In the genomic region with DNA sequence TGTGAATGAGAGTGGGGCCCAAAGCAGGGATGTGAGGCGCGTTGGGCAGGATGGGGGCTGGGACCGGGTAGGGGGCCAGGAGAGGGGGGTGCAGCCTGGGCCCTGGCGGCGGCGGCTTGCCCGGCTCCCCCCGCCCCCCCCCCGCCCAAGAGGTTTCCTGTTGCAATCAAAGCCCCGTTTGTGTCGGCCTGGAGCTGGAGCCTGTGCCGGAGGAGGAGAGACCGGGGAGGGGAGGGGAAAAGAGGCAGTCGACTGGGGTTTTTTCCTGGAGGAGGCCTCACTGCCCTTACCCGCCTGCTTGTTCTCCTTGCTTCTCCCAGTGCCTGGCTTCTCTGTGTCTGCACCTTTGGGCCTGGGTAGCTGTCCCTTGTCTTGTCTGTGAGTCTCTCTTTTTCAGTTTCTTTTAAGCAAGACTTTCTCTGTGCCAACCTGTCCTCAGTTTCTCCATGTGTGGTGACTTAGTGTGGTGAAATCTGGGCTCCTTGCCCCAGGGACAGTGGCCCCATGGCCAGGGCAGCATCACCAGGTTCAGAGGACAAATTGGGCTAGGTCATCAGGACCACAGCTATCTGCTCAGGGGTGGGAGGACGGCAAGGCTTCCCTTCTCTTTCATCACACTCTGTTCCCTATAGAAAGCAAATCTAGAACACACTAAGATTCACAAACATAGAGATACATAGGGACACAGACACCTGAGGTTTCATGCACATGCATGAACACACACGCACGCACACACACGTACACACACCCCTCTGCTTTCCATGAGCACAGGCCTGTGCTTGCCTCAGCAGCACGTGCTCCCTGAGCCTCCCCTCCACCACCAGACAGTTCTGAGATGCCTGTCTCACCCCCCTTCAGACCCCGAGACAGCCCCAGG, we compare ENCODE assay signal across 9 cellular contexts. TPM values are rescaled to one million over a fixed set of nuclear protein-coding genes. Genes with fewer than 3 reads are reported as not detected.
DNase-seq lines count a peak whose midpoint lies in the region; ATAC-seq, FAIRE-seq and TF ChIP-seq lines count a peak whose summit lies in the region.
"Had no signal": no experiment of that assay in that cellular context is flagged by ENCODE, and none has a peak within 500 bp of the region (broad histone marks: within the 10 kb centered on the region; RNA-seq: fewer than 3 reads in every experiment).

No MANE protein-coding gene starts in this region.

- TF ChIP-seq POLR2A in endothelial cell of umbilical vein (IDR thresholded peaks at IDR 0.05; ENCODE audit: low read depth, low read length), result no peak

- peaks cover 0 to 21% (median 4%) of the 10 kb centered on the region in 3 donors for H3K36me3 Mint-ChIP-seq in CD8-positive, alpha-beta memory T cell
- peaks cover 23% of the 10 kb centered on the region for H3K36me3 Mint-ChIP-seq in T-helper 1 cell treated with Interleukin-12 subunit alpha and Interleukin-12 subunit beta and Interleukin-4 antibody, amounts not matched to agents 30 μg/mL and 1 μg/mL, for 36 hours (ENCODE audit: low read depth)

- H3K4me1 Mint-ChIP-seq in CD8-positive, alpha-beta memory T cell, result peaks cover 61 to 77% (median 67%) of the 10 kb centered on the region in 3 donors
- peaks cover 61% of the 10 kb centered on the region for H3K4me1 Mint-ChIP-seq in T-helper 1 cell treated with Interleukin-12 subunit alpha and Interleukin-12 subunit beta and Interleukin-4 antibody, amounts not matched to agents 30 μg/mL and 1 μg/mL, for 36 hours (ENCODE audit: low read depth)

- H3K9ac ChIP-seq in endothelial cell of umbilical vein (replicated peaks; ENCODE audit: extremely low read depth, insufficient read depth, low read length), result no peak overlapping the region

- peak overlapping the region; percentile 39 to 83 (median 73) for H3K4me3 Mint-ChIP-seq in CD8-positive, alpha-beta memory T cell
- H3K4me3 Mint-ChIP-seq in T-helper 1 cell treated with Interleukin-12 subunit alpha and Interleukin-12 subunit beta and Interleukin-4 antibody, amounts not matched to agents 30 μg/mL and 1 μg/mL, for 36 hours, result peak overlapping the region; percentile 61

- H3K79me2 ChIP-seq in endothelial cell of umbilical vein (ENCODE audit: control insufficient read depth, insufficient read depth, low read length), result no peaks in the 10 kb centered on the region

- H3K9me3 ChIP-seq in CD8-positive, alpha-beta memory T cell (ENCODE audit: low read length), result no peaks in the 10 kb centered on the region
- H3K9me3 ChIP-seq in endothelial cell of umbilical vein (replicated peaks; ENCODE audit: control insufficient read depth, insufficient read depth, low read length), result no peaks in the 10 kb centered on the region

- H3K4me3 ChIP-seq in CD8-positive, alpha-beta memory T cell (ENCODE audit: low read length), result peak overlapping the region; percentile 8
- no peak overlapping the region for H3K4me3 ChIP-seq in endothelial cell of umbilical vein (replicated peaks in 1 of 3; ENCODE audit: insufficient read depth in 1 of 3, low read depth in 1 of 3, low read length in 3 of 3)

- CTCF ChIA-PET in CD8-positive, alpha-beta memory T cell (lab: Charles Lee), result interaction anchor here (0.7 to 1.9 kb wide), 4 partner anchors 10 to 97 kb away, joined by 4 to 13 read pairs (median 6); a partner anchor contains a TSS
- CTCF ChIA-PET in endothelial cell of umbilical vein (lab: Charles Lee), result interaction anchor here (0.6 to 1.2 kb wide), 5 partner anchors 10 to 412 kb away, joined by 3 to 12 read pairs (median 3); a partner anchor contains a TSS

- no peaks in the 10 kb centered on the region for H3K9me3 Mint-ChIP-seq in CD8-positive, alpha-beta memory T cell
- H3K9me3 Mint-ChIP-seq in T-helper 1 cell treated with Interleukin-12 subunit alpha and Interleukin-12 subunit beta and Interleukin-4 antibody, amounts not matched to agents 30 μg/mL and 1 μg/mL, for 36 hours, result no peaks in the 10 kb centered on the region

- H3K4me1 ChIP-seq in CD8-positive, alpha-beta memory T cell (ENCODE audit: insufficient read depth, low read length), result peaks cover 46% of the 10 kb centered on the region
- peaks cover 37% of the 10 kb centered on the region for H3K4me1 ChIP-seq in endothelial cell of umbilical vein (ENCODE audit: control insufficient read depth, extremely low read depth, insufficient read depth, low read length)

- intact Hi-C loops in endothelial cell of umbilical vein (cut with micrococcal nuclease), result loop anchor here (5.0 kb wide), 1 partner anchor 279 kb away; a partner anchor contains a TSS

- H3K4me2 ChIP-seq in endothelial cell of umbilical vein (ENCODE audit: insufficient read depth, low read length), result no peak overlapping the region

- no peak overlapping the region for H2AFZ ChIP-seq in endothelial cell of umbilical vein (ENCODE audit: low read depth, low read length)

- POLR2A ChIA-PET in CD8-positive, alpha-beta memory T cell (lab: Charles Lee), result interaction anchor here (0.6 to 1.4 kb wide), 5 partner anchors 16 to 277 kb away, joined by 3 to 7 read pairs (median 5); a partner anchor contains a TSS
- POLR2A ChIA-PET in endothelial cell of umbilical vein (lab: Charles Lee), result no interaction called here

- BruUV-seq in endothelial cell of umbilical vein (replicated peaks; lab: Mats Ljungman, UMichigan), result no TSS peak

- FAIRE-seq in endothelial cell of umbilical vein (lab: Jason Lieb, UNC), result peak; percentile 61
- FAIRE-seq: colon had no signal

- no peaks in the 10 kb centered on the region for H3K36me3 ChIP-seq in CD8-positive, alpha-beta memory T cell (ENCODE audit: insufficient read depth, low read length)
- no peaks in the 10 kb centered on the region for H3K36me3 ChIP-seq in endothelial cell of umbilical vein (ENCODE audit: control insufficient read depth in 2 of 2, extremely low read depth in 1 of 2, insufficient read depth in 2 of 2, low read length in 2 of 2)

- peak in 2 of 5 donors; percentile 30 to 51 for DNase-seq in CD8-positive, alpha-beta memory T cell
- DNase-seq in endothelial cell of umbilical vein (ENCODE audit: low read depth, low spot score) (peak; percentile 46), nucleus accumbens (lab: John Stamatoyannopoulos, UW) (peak in 45 of 56 donors; percentile 26 to 85 (median 55)), germinal center (ENCODE audit: low spot score) (no peak)

- no peak for ATAC-seq in HG03095 (IDR thresholded peaks at IDR 0.05; ENCODE audit: unreplicated experiment)
- no peak for ATAC-seq in GM18498 (IDR thresholded peaks at IDR 0.05; ENCODE audit: unreplicated experiment)
- no peak for ATAC-seq in HG02970 (IDR thresholded peaks at IDR 0.05; ENCODE audit: low FRiP score, unreplicated experiment)

- no peaks in the 10 kb centered on the region for H4K20me1 ChIP-seq in endothelial cell of umbilical vein (replicated peaks; ENCODE audit: control insufficient read depth, extremely low read depth, insufficient read depth, low read length)

- dilution Hi-C loops in endothelial cell of umbilical vein (cut with MboI; ENCODE audit: extremely low pct_ligation_motif_present, low sequenced_read_pairs), result no loop called here

- H3K27me3 Mint-ChIP-seq in CD8-positive, alpha-beta memory T cell, result no peaks in the 10 kb centered on the region
- H3K27me3 Mint-ChIP-seq in T-helper 1 cell treated with Interleukin-12 subunit alpha and Interleukin-12 subunit beta and Interleukin-4 antibody, amounts not matched to agents 30 μg/mL and 1 μg/mL, for 36 hours (ENCODE audit: low read depth), result no peaks in the 10 kb centered on the region

- H3K27ac Mint-ChIP-seq in CD8-positive, alpha-beta memory T cell, result peak overlapping the region; percentile 79 to 98 (median 93)
- peak overlapping the region; percentile 92 for H3K27ac Mint-ChIP-seq in T-helper 1 cell treated with Interleukin-12 subunit alpha and Interleukin-12 subunit beta and Interleukin-4 antibody, amounts not matched to agents 30 μg/mL and 1 μg/mL, for 36 hours

- H3K9me1 ChIP-seq in endothelial cell of umbilical vein (replicated peaks; ENCODE audit: control insufficient read depth, extremely low read depth, insufficient read depth, low read length), result no peaks in the 10 kb centered on the region

- no peaks in the 10 kb centered on the region for H3K27me3 ChIP-seq in CD8-positive, alpha-beta memory T cell (ENCODE audit: insufficient read depth, low read length, poor library complexity, severe bottlenecking)
- H3K27me3 ChIP-seq in endothelial cell of umbilical vein (ENCODE audit: control insufficient read depth in 2 of 2, insufficient read depth in 2 of 2, low read length in 2 of 2), result no peaks in the 10 kb centered on the region

- TF ChIP-seq CTCF in endothelial cell of umbilical vein (IDR thresholded peaks at IDR 0.05; ENCODE audit: extremely low read depth in 1 of 2, insufficient read depth in 1 of 2, low read depth in 1 of 2, low read length in 2 of 2), result no peak

- H3K27ac ChIP-seq in CD8-positive, alpha-beta memory T cell (ENCODE audit: low read depth, low read length), result no peak overlapping the region
- H3K27ac ChIP-seq in endothelial cell of umbilical vein (ENCODE audit: insufficient read depth, low read depth, low read length), result no peak overlapping the region

RNA-seq across cellular contexts. Expression of a gene that starts 8.4 kb away (rescaled TPM):
- 10 to 100 TPM; 67.0 to 68.4 TPM for total RNA-seq in CD8-positive, alpha-beta memory T cell
- polyA plus RNA-seq in CD8-positive, alpha-beta memory T cell, result 15.4 TPM
- 16.1 and 19.5 TPM in 2 replicates for total RNA-seq in endothelial cell of umbilical vein
- 9.9 and 11.6 TPM in 2 replicates for polyA plus RNA-seq in endothelial cell of umbilical vein
- polyA plus RNA-seq in endothelial cell of umbilical vein (2011; cell fraction: cytosol; rRNA removed), result 7.7 and 9.4 TPM in 2 replicates
- 10.6 and 13.5 TPM in 2 replicates for polyA plus RNA-seq in endothelial cell of umbilical vein (2011; cell fraction: nucleus; rRNA removed)
- polyA plus RNA-seq in endothelial cell of umbilical vein (2012), result 13.4 and 16.6 TPM in 2 replicates
- polyA minus RNA-seq in endothelial cell of umbilical vein, result 6.7 and 8.5 TPM in 2 replicates
- polyA minus RNA-seq in endothelial cell of umbilical vein (2011; cell fraction: cytosol; rRNA and poly(A)+ RNA removed), result 19.9 TPM
- polyA minus RNA-seq in endothelial cell of umbilical vein (2011; cell fraction: nucleus; rRNA and poly(A)+ RNA removed), result 2.5 and 4.1 TPM in 2 replicates

RNA-seq across cellular contexts. Expression of a gene that starts 16.6 kb away (rescaled TPM):
- 100 to 1,000 TPM; 339 TPM for total RNA-seq in CD8-positive, alpha-beta memory T cell
- polyA plus RNA-seq in CD8-positive, alpha-beta memory T cell, result 292 TPM
- total RNA-seq in endothelial cell of umbilical vein, result not detected in 2 replicates
- 0.17 and 0.18 TPM in 2 replicates for polyA plus RNA-seq in endothelial cell of umbilical vein
- 0.04 and 0.14 TPM in 2 replicates for polyA plus RNA-seq in endothelial cell of umbilical vein (2011; cell fraction: cytosol; rRNA removed)
- 0.43 and 0.47 TPM in 2 replicates for polyA plus RNA-seq in endothelial cell of umbilical vein (2011; cell fraction: nucleus; rRNA removed)
- not detected in 2 replicates for polyA plus RNA-seq in endothelial cell of umbilical vein (2012)
- polyA minus RNA-seq in endothelial cell of umbilical vein, result 0.17 TPM in 1 of 2 replicates, not detected in the other
- not detected for polyA minus RNA-seq in endothelial cell of umbilical vein (2011; cell fraction: cytosol; rRNA and poly(A)+ RNA removed)
- 0.53 TPM in 1 of 2 replicates, not detected in the other for polyA minus RNA-seq in endothelial cell of umbilical vein (2011; cell fraction: nucleus; rRNA and poly(A)+ RNA removed)

RNA-seq across cellular contexts. Expression of a gene that starts 42.9 kb away (rescaled TPM):
- 10 to 100 TPM; 15.8 to 18.7 TPM for total RNA-seq in CD8-positive, alpha-beta memory T cell
- polyA plus RNA-seq in CD8-positive, alpha-beta memory T cell, result 0.70 TPM
- 21.1 and 22.0 TPM in 2 replicates for total RNA-seq in endothelial cell of umbilical vein
- polyA plus RNA-seq in endothelial cell of umbilical vein, result 24.0 and 24.4 TPM in 2 replicates
- polyA plus RNA-seq in endothelial cell of umbilical vein (2011; cell fraction: cytosol; rRNA removed), result 5.1 and 8.8 TPM in 2 replicates
- 214 and 219 TPM in 2 replicates for polyA plus RNA-seq in endothelial cell of umbilical vein (2011; cell fraction: nucleus; rRNA removed)
- polyA plus RNA-seq in endothelial cell of umbilical vein (2012), result 16.2 and 18.2 TPM in 2 replicates
- 21.9 and 31.0 TPM in 2 replicates for polyA minus RNA-seq in endothelial cell of umbilical vein
- 4.9 TPM for polyA minus RNA-seq in endothelial cell of umbilical vein (2011; cell fraction: cytosol; rRNA and poly(A)+ RNA removed)
- 28.4 and 32.6 TPM in 2 replicates for polyA minus RNA-seq in endothelial cell of umbilical vein (2011; cell fraction: nucleus; rRNA and poly(A)+ RNA removed)

RNA-seq across cellular contexts. Expression of a gene that starts 43.1 kb away (rescaled TPM):
- total RNA-seq in CD8-positive, alpha-beta memory T cell, result 10 to 100 TPM; 50.4 to 52.0 TPM
- 3.3 TPM for polyA plus RNA-seq in CD8-positive, alpha-beta memory T cell
- 34.9 and 38.1 TPM in 2 replicates for total RNA-seq in endothelial cell of umbilical vein
- polyA plus RNA-seq in endothelial cell of umbilical vein, result 7.9 and 10.5 TPM in 2 replicates
- 6.8 and 8.4 TPM in 2 replicates for polyA plus RNA-seq in endothelial cell of umbilical vein (2011; cell fraction: cytosol; rRNA removed)
- 42.0 and 46.7 TPM in 2 replicates for polyA plus RNA-seq in endothelial cell of umbilical vein (2011; cell fraction: nucleus; rRNA removed)
- polyA plus RNA-seq in endothelial cell of umbilical vein (2012), result 10.6 and 12.2 TPM in 2 replicates
- 27.6 and 28.4 TPM in 2 replicates for polyA minus RNA-seq in endothelial cell of umbilical vein
- 15.1 TPM for polyA minus RNA-seq in endothelial cell of umbilical vein (2011; cell fraction: cytosol; rRNA and poly(A)+ RNA removed)
- polyA minus RNA-seq in endothelial cell of umbilical vein (2011; cell fraction: nucleus; rRNA and poly(A)+ RNA removed), result 43.0 and 55.1 TPM in 2 replicates

RNA-seq across cellular contexts. Expression of a gene that starts 44.5 kb away (rescaled TPM):
- 10 to 100 TPM; 58.4 to 63.4 TPM for total RNA-seq in CD8-positive, alpha-beta memory T cell
- polyA plus RNA-seq in CD8-positive, alpha-beta memory T cell, result not detected
- total RNA-seq in endothelial cell of umbilical vein, result 39.3 and 42.7 TPM in 2 replicates
- 16.2 and 18.8 TPM in 2 replicates for polyA plus RNA-seq in endothelial cell of umbilical vein
- 10.3 and 10.6 TPM in 2 replicates for polyA plus RNA-seq in endothelial cell of umbilical vein (2011; cell fraction: cytosol; rRNA removed)
- 66.8 and 72.5 TPM in 2 replicates for polyA plus RNA-seq in endothelial cell of umbilical vein (2011; cell fraction: nucleus; rRNA removed)
- 5.8 and 10.4 TPM in 2 replicates for polyA plus RNA-seq in endothelial cell of umbilical vein (2012)
- polyA minus RNA-seq in endothelial cell of umbilical vein, result 20.5 and 30.2 TPM in 2 replicates
- polyA minus RNA-seq in endothelial cell of umbilical vein (2011; cell fraction: cytosol; rRNA and poly(A)+ RNA removed), result 16.7 TPM
- 19.9 and 31.0 TPM in 2 replicates for polyA minus RNA-seq in endothelial cell of umbilical vein (2011; cell fraction: nucleus; rRNA and poly(A)+ RNA removed)

Comparison
In these comparisons a context has a peak if more than half of its experiments do, and no peak if none do; other contexts are left out.
1. RNA of a gene that starts 16.6 kb away (total RNA-seq): 339 TPM in CD8-positive, alpha-beta memory T cell; not detected in endothelial cell of umbilical vein; every median in the first group is over 100 times any median in the second.